In the genomic region with DNA sequence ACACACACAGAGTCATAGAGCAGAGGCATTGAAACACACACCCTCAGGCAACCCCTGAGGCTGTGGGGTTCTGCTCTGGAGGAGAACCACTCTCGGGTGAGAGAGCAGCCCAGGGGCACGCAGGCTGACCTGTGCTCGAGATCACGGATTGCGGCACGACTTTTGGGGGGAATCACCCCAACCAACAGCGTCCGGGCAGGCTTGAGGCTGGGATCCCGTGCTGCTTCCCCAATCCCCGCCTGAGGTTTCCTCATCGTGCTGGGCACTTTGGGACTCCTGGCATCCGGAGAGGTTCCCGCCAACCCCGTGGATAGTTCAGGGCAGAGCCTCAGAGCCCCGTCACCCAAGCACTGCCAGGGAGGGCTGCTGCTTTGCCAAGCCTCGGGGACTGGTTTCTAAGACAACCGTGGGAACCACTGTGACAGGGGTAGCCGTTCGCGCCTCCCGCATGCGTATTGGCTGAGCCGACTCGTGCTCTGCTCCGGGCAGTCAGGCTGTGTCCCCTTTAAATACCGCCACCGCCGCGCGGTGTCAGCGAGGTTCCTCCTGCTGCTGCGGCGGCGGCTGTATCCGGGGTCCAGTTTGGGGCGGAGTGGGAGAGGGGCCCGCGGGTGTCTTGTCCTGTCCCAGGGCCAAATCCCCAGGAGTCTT, we compare ENCODE assay signal across 16 cellular contexts.
DNase-seq lines count a peak whose midpoint lies in the region; ATAC-seq and TF ChIP-seq lines count a peak whose summit lies in the region.
"Had no signal": no experiment of that assay in that cellular context is flagged by ENCODE, and none has a peak within 500 bp of the region (broad histone marks: within the 10 kb centered on the region; RNA-seq: fewer than 3 reads in every experiment).

No MANE protein-coding gene starts in this region.

- H3K4me3 ChIP-seq in Peyer's patch, result no peak overlapping the region
- H3K4me3 ChIP-seq: adrenal gland, uterus had no signal

- peaks cover 11 to 16% of the 10 kb centered on the region in 2 donors for H3K9me3 Mint-ChIP-seq in activated T-cell treated with anti-CD3 and anti-CD28 coated beads, Interleukin-2, amount 50 U/mL, for 72 hours

- no peak for TF ChIP-seq CTCF in foreskin keratinocyte (conservative IDR thresholded peaks at IDR 0.05)
- no peak for TF ChIP-seq CTCF in omental fat pad (IDR thresholded peaks at IDR 0.05)
- no peak for TF ChIP-seq CTCF in Peyer's patch (IDR thresholded peaks at IDR 0.05)

- no peak overlapping the region for H3K27ac Mint-ChIP-seq in activated T-cell treated with anti-CD3 and anti-CD28 coated beads, Interleukin-2, amount 50 U/mL, for 72 hours
- H3K27ac Mint-ChIP-seq: activated B cell treated with CpG ODN at 0.5 μM for 24 hours, progenitor cell of endocrine pancreas had no signal

- H3K27ac ChIP-seq in foreskin keratinocyte (no peak overlapping the region), Peyer's patch (no peak overlapping the region)
- H3K27ac ChIP-seq: adrenal gland, uterus had no signal

- H3K4me1 ChIP-seq in foreskin keratinocyte (no peaks in the 10 kb centered on the region), Peyer's patch (no peaks in the 10 kb centered on the region)
- H3K4me1 ChIP-seq: adrenal gland, uterus had no signal

- H3K27me3 ChIP-seq in foreskin keratinocyte (no peaks in the 10 kb centered on the region), Peyer's patch (no peaks in the 10 kb centered on the region)
- H3K27me3 ChIP-seq: adrenal gland, uterus had no signal

- H3K4me1 Mint-ChIP-seq in activated T-cell treated with anti-CD3 and anti-CD28 coated beads, Interleukin-2, amount 50 U/mL, for 72 hours (ENCODE audit: low read depth), result no peaks in the 10 kb centered on the region
- H3K4me1 Mint-ChIP-seq: activated B cell treated with CpG ODN at 0.5 μM for 24 hours had no signal

- H3K9me3 ChIP-seq in Peyer's patch, result peaks cover 0 to 14% (median 3%) of the 10 kb centered on the region in 4 donors
- H3K9me3 ChIP-seq: adrenal gland, uterus had no signal

- no peaks in the 10 kb centered on the region for H3K36me3 ChIP-seq in Peyer's patch
- H3K36me3 ChIP-seq: adrenal gland, uterus had no signal

- DNase-seq in CD1c-positive myeloid dendritic cell (ENCODE audit: extremely low spot score) (peak; percentile 1), HuH-7 (ENCODE audit: low spot score) (peak; percentile 3), foreskin keratinocyte (no peak), omental fat pad (ENCODE audit: low spot score) (no peak), Peyer's patch (no peak), activated T-cell treated with anti-CD3 and anti-CD28 coated beads for 4 hours (no peak)
- no peak for DNase-seq in activated T-cell treated with anti-CD3 and anti-CD28 coated beads, Interleukin-2, amount 50 U/mL, for 72 hours
- DNase-seq: activated B cell treated with CpG ODN at 0.5 μM for 24 hours; KG1; NCI-H187; stimulated activated CD4-positive, alpha-beta T cell treated with anti-CD3 and anti-CD28 coated beads, Interleukin-1b, Interleukin-23, amount 100 ng/mL, for 48 hours; stimulated activated CD8-positive, alpha-beta memory T cell treated with anti-CD3 and anti-CD28 coated beads, Interleukin-4, amount 100 ng/mL, for 48 hours; uterus had no signal

- ATAC-seq in foreskin keratinocyte (peak; percentile 19), omental fat pad (ENCODE audit: low FRiP score) (peak; percentile 66), HG03442 (IDR thresholded peaks at IDR 0.05; ENCODE audit: unreplicated experiment) (no peak)
- ATAC-seq in activated T-cell treated with anti-CD3 and anti-CD28 coated beads, Interleukin-2, amount 50 U/mL, for 72 hours (replicated peaks in 1 of 2), result no peak

- peaks cover 8 to 11% of the 10 kb centered on the region in 2 donors for H3K36me3 Mint-ChIP-seq in activated T-cell treated with anti-CD3 and anti-CD28 coated beads, Interleukin-2, amount 50 U/mL, for 72 hours (ENCODE audit: insufficient read depth in 2 of 2)

- H3K27me3 Mint-ChIP-seq in activated T-cell treated with anti-CD3 and anti-CD28 coated beads, Interleukin-2, amount 50 U/mL, for 72 hours (ENCODE audit: low read depth), result no peaks in the 10 kb centered on the region
- H3K27me3 Mint-ChIP-seq: activated B cell treated with CpG ODN at 0.5 μM for 24 hours, progenitor cell of endocrine pancreas had no signal

- H3K4me3 Mint-ChIP-seq in activated T-cell treated with anti-CD3 and anti-CD28 coated beads, Interleukin-2, amount 50 U/mL, for 72 hours, result no peak overlapping the region
- H3K4me3 Mint-ChIP-seq: activated B cell treated with CpG ODN at 0.5 μM for 24 hours had no signal

- TF ChIP-seq POLR2A in Peyer's patch (IDR thresholded peaks at IDR 0.05), result no peak

Comparison
In these comparisons a context has a peak if more than half of its experiments do, and no peak if none do; other contexts are left out.
1. DNase-seq: peak in CD1c-positive myeloid dendritic cell (single experiment) and HuH-7 (single experiment); none in foreskin keratinocyte (0 of 2), omental fat pad (single experiment), Peyer's patch (0 of 3), activated T-cell treated with anti-CD3 and anti-CD28 coated beads for 4 hours (single experiment) and activated T-cell treated with anti-CD3 and anti-CD28 coated beads, Interleukin-2, amount 50 U/mL, for 72 hours (0 of 2).
2. ATAC-seq: peak in foreskin keratinocyte (single experiment) and omental fat pad (single experiment); none in HG03442 (single experiment) and activated T-cell treated with anti-CD3 and anti-CD28 coated beads, Interleukin-2, amount 50 U/mL, for 72 hours (0 of 2).